Comparison of ENCODE assay signal across 8 cellular contexts in the genomic region with DNA sequence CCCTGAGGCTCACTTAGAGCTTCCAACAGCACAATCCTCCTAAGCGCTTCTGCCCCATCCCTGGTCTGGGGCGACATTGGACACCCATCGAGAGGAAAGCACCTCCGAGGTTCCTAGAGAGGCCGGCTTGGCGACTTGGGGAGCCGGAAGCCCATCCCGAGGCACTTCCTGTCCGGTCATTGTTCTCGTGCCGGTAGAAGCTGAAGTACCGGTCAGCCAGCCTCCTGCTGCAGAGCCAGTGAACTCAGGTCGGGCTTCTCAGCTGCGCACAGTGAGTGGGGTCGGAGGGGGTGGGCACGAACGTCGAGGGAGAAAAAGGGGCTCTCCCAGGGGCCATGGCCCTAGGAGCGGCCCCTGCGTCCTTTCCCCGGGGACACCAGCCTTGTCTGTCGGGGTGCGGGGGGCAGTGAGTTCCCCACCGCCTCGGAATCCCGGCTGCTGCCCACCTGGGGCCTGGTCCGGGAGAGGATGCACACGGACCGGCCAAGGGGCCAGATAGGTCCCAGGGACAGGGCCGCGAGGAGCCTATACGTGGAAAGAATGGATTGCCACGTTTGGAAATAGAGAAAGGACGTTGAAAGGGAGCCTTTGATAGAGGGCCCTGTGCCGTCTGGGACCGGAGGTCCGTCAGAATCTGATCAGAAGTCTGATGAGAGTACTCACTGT. TPM values are rescaled to one million over a fixed set of nuclear protein-coding genes. Genes with fewer than 3 reads are reported as not detected.
DNase-seq lines count a peak whose midpoint lies in the region; TF ChIP-seq lines count a peak whose summit lies in the region.

A gene (plus strand): TSS at position 169 of the 666 bp plus-strand sequence. CDS start 2,336 bp downstream, outside the sequence.

- peak within 1 kb of the TSS; percentile 98 for H3K4me3 Mint-ChIP-seq in HFFc6

- peak within 1 kb of the TSS; percentile 88 for H3K27ac Mint-ChIP-seq in HFFc6

- peak within 1 kb of the TSS; percentile 68 to 94 (median 84) for H3K4me3 ChIP-seq in skin epidermis

- H3K27ac ChIP-seq in skin epidermis, result peak within 1 kb of the TSS in 20 of 21 experiments; percentile 26 to 89 (median 79)

- DNase-seq in activated gamma-delta T cell treated with Interleukin-2 at 50 U/mL for 16 hours (peak; percentile 29), activated gamma-delta T cell (lab: John Stamatoyannopoulos, UW) (no peak), HFFc6 (peak; percentile 86), NCI-H1092 treated with DMSO at 0.1 percent for 48 hours (lab: John Stamatoyannopoulos, UW) (peak; percentile 63), SW 1271 (lab: John Stamatoyannopoulos, UW) (peak; percentile 68 to 74), cerebellum (ENCODE audit: low spot score) (peak; percentile 88), iris pigment epithelial cell (ENCODE audit: low read depth) (peak; percentile 92)

- no peaks in the 10 kb centered on the region for H3K27me3 Mint-ChIP-seq in HFFc6 (ENCODE audit: insufficient read depth)

- TF ChIP-seq CTCF in HFFc6 (IDR thresholded peaks at IDR 0.05), result no peak

- peaks cover 22% of the 10 kb centered on the region for H3K4me1 Mint-ChIP-seq in HFFc6 (ENCODE audit: low read depth)

- H3K9me3 Mint-ChIP-seq in HFFc6, result peaks cover 3% of the 10 kb centered on the region

- H3K36me3 Mint-ChIP-seq in HFFc6 (ENCODE audit: low read depth), result peaks cover 60% of the 10 kb centered on the region

RNA-seq across cellular contexts. Expression of the gene that starts here (rescaled TPM):
- total RNA-seq in HFFc6 (2021; fragmentation: NEBNext Ultra II Directional; extraction: Animal tissue kit (Norgen Biotek cat#: 25700)), result 10 to 100 TPM in 3 of 6 experiments, 1 to 10 TPM in 3; 8.6 to 10.7 (median 10.0) TPM
- 22.9 TPM for total RNA-seq in cerebellum
